Comparison of ENCODE assay signal across 1 cellular context in the genomic region with DNA sequence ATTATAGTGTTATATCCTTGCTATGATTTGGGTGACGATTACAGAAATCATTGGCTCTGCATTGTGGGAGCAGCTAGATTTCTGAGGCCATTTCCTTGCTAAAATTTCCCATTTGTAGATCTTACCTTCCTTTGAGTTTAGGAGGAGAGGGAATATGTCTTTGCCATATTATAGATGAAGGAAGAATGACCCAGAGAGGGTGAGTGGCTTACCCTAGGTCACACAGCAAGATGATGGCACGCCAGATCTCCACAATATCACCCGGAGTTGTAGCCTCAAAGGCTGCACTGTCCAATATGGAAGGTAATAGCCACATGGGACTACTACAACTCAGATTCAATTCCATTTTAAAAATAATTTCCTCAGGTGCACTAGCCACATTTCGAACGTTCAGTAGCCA.
TF ChIP-seq lines count a peak whose summit lies in the region.

No MANE protein-coding gene starts in this region.

TF ChIP-seq in K562, 482 proteins besides CTCF, POLR2A, EP300 and RAD21 (continued from another document):
- peak; percentile 83 for TF ChIP-seq ZFP36 (IDR thresholded peaks at IDR 0.05; ENCODE audit: low read depth, low read length, partially characterized antibody)
- TF ChIP-seq BCOR (IDR thresholded peaks at IDR 0.05) = 0 out of 2 replicates have a peak, but pooled peaks have one; percentile 19
- TF ChIP-seq, protein P1, sequence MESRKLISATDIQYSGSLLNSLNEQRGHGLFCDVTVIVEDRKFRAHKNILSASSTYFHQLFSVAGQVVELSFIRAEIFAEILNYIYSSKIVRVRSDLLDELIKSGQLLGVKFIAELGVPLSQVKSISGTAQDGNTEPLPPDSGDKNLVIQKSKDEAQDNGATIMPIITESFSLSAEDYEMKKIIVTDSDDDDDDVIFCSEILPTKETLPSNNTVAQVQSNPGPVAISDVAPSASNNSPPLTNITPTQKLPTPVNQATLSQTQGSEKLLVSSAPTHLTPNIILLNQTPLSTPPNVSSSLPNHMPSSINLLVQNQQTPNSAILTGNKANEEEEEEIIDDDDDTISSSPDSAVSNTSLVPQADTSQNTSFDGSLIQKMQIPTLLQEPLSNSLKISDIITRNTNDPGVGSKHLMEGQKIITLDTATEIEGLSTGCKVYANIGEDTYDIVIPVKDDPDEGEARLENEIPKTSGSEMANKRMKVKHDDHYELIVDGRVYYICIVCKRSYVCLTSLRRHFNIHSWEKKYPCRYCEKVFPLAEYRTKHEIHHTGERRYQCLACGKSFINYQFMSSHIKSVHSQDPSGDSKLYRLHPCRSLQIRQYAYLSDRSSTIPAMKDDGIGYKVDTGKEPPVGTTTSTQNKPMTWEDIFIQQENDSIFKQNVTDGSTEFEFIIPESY (CRISPR knock-in tag; IDR thresholded peaks at IDR 0.05) = no peak
- TF ChIP-seq ZNF282 (CRISPR knock-in tag; IDR thresholded peaks at IDR 0.05) = no peak
- no peak for TF ChIP-seq SMARCC2 (IDR thresholded peaks at IDR 0.05; ENCODE audit: low read depth)
- TF ChIP-seq FOXK1 (CRISPR knock-in tag; IDR thresholded peaks at IDR 0.05; ENCODE audit: borderline replicate concordance) = no peak
- TF ChIP-seq, protein P2, sequence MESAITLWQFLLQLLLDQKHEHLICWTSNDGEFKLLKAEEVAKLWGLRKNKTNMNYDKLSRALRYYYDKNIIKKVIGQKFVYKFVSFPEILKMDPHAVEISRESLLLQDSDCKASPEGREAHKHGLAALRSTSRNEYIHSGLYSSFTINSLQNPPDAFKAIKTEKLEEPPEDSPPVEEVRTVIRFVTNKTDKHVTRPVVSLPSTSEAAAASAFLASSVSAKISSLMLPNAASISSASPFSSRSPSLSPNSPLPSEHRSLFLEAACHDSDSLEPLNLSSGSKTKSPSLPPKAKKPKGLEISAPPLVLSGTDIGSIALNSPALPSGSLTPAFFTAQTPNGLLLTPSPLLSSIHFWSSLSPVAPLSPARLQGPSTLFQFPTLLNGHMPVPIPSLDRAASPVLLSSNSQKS (CRISPR knock-in tag; IDR thresholded peaks at IDR 0.05) = no peak
- TF ChIP-seq RBM25 (IDR thresholded peaks at IDR 0.05; ENCODE audit: low read depth, low read length, severe bottlenecking) = peak; percentile 79
- TF ChIP-seq PHF21A (IDR thresholded peaks at IDR 0.05; ENCODE audit: borderline replicate concordance, low read depth) = no peak
- TF ChIP-seq MTA3 (IDR thresholded peaks at IDR 0.05; ENCODE audit: borderline replicate concordance) = no peak
- TF ChIP-seq POU5F1 (IDR thresholded peaks at IDR 0.05; ENCODE audit: borderline replicate concordance, low read depth, low read length, partially characterized antibody) = no peak
